In the genomic region with DNA sequence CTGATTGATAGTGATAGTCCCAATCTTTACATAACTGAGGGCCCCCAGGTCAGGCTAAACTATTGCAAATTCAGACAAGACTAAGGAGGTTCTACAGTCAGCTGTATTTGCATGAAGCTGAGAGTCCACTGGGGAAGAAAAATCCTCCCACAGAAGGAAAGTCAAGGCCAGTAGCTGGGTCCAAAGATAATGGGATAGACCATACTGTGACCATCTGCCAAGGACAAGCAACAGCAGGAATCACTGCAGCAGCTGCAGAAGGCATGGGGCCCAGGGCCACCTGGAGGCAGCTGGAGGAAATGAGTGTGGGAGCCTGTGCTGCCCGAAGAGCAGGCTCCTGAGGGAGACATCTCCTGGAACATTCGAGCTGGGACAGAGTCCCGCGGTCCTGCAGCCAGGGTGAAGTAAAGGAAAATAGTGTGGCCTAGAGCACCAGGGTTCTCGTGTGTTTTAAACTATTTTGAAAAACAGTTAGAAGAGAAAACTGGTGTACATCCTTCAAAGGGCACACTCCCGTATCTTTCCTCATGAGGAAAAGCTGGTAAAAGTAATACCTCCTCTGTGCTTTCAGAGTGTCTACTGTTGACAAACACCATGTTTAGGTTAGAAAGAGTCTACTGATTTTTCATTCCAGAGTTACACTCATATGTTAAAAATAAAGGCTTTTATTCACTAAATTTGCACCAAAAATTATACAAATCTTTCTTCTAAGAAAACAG, we compare ENCODE assay signal across 1 cellular context.
TF ChIP-seq lines count a peak whose summit lies in the region.

No MANE protein-coding gene starts in this region.

TF ChIP-seq in K562, 482 proteins besides CTCF, POLR2A, EP300 and RAD21 (continued from another document):
- TF ChIP-seq, protein P1, sequence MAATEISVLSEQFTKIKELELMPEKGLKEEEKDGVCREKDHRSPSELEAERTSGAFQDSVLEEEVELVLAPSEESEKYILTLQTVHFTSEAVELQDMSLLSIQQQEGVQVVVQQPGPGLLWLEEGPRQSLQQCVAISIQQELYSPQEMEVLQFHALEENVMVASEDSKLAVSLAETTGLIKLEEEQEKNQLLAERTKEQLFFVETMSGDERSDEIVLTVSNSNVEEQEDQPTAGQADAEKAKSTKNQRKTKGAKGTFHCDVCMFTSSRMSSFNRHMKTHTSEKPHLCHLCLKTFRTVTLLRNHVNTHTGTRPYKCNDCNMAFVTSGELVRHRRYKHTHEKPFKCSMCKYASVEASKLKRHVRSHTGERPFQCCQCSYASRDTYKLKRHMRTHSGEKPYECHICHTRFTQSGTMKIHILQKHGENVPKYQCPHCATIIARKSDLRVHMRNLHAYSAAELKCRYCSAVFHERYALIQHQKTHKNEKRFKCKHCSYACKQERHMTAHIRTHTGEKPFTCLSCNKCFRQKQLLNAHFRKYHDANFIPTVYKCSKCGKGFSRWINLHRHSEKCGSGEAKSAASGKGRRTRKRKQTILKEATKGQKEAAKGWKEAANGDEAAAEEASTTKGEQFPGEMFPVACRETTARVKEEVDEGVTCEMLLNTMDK (IDR thresholded peaks at IDR 0.05; ENCODE audit: borderline replicate concordance, insufficient read depth, low read depth, low read length, poor library complexity, severe bottlenecking) = peak; percentile 22
- TF ChIP-seq, protein P2, sequence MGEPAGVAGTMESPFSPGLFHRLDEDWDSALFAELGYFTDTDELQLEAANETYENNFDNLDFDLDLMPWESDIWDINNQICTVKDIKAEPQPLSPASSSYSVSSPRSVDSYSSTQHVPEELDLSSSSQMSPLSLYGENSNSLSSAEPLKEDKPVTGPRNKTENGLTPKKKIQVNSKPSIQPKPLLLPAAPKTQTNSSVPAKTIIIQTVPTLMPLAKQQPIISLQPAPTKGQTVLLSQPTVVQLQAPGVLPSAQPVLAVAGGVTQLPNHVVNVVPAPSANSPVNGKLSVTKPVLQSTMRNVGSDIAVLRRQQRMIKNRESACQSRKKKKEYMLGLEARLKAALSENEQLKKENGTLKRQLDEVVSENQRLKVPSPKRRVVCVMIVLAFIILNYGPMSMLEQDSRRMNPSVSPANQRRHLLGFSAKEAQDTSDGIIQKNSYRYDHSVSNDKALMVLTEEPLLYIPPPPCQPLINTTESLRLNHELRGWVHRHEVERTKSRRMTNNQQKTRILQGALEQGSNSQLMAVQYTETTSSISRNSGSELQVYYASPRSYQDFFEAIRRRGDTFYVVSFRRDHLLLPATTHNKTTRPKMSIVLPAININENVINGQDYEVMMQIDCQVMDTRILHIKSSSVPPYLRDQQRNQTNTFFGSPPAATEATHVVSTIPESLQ (CRISPR knock-in tag; IDR thresholded peaks at IDR 0.05) = no peak
- TF ChIP-seq GTF2E2 (tag; IDR thresholded peaks at IDR 0.05) (no peak), SMAD4 (CRISPR knock-in tag; conservative IDR thresholded peaks at IDR 0.05) (0 out of 2 replicates have a peak, but pooled peaks have one; percentile 36), CHCHD3 (CRISPR knock-in tag; IDR thresholded peaks at IDR 0.05) (no peak), HDAC3 (IDR thresholded peaks at IDR 0.05; ENCODE audit: borderline replicate concordance, partially characterized antibody) (no peak), NFYB (IDR thresholded peaks at IDR 0.05; ENCODE audit: extremely low read depth, insufficient read length) (no peak), PHF21A (IDR thresholded peaks at IDR 0.05; ENCODE audit: borderline replicate concordance, low read depth) (0 out of 2 replicates have a peak, but pooled peaks have one; percentile 16), EP400 (IDR thresholded peaks at IDR 0.05) (no peak), PRMT5 (CRISPR knock-in tag; IDR thresholded peaks at IDR 0.05) (no peak), ZNF79 (CRISPR knock-in tag; IDR thresholded peaks at IDR 0.05; ENCODE audit: low read depth) (no peak), HDAC2 (IDR thresholded peaks at IDR 0.05) (peak; percentile 60; the same call in 1 of the 2 replicates), ZC3H11A (IDR thresholded peaks at IDR 0.05; ENCODE audit: low read depth, low read length) (no peak), HNRNPLL (IDR thresholded peaks at IDR 0.05; ENCODE audit: low read depth, low read length, poor library complexity, severe bottlenecking) (no peak), TGIF2 (CRISPR knock-in tag; IDR thresholded peaks at IDR 0.05) (no peak), TCF7L2 (IDR thresholded peaks at IDR 0.05; ENCODE audit: low read depth, low read length) (no peak), SAFB (IDR thresholded peaks at IDR 0.05; ENCODE audit: borderline replicate concordance, low read depth, low read length) (no peak), ELF2 (CRISPR knock-in tag; IDR thresholded peaks at IDR 0.05) (no peak), ERF (CRISPR knock-in tag; IDR thresholded peaks at IDR 0.05) (no peak), HDAC1 (IDR thresholded peaks at IDR 0.05) (peak in 1 of 2 experiments; percentile 44; a peak in 1 of 4 replicates), FOS (IDR thresholded peaks at IDR 0.05; ENCODE audit: extremely low read depth, insufficient read length) (no peak), FOXA3 (CRISPR knock-in tag; conservative IDR thresholded peaks at IDR 0.05 in 1 of 2, IDR thresholded peaks at IDR 0.05 in 1 of 2) (no peak), ZNF175 (CRISPR knock-in tag; IDR thresholded peaks at IDR 0.05; ENCODE audit: low read depth) (no peak), ZNF436 (CRISPR knock-in tag; IDR thresholded peaks at IDR 0.05) (no peak), PHB2 (IDR thresholded peaks at IDR 0.05; ENCODE audit: low read depth) (no peak)
- TF ChIP-seq, protein P3, sequence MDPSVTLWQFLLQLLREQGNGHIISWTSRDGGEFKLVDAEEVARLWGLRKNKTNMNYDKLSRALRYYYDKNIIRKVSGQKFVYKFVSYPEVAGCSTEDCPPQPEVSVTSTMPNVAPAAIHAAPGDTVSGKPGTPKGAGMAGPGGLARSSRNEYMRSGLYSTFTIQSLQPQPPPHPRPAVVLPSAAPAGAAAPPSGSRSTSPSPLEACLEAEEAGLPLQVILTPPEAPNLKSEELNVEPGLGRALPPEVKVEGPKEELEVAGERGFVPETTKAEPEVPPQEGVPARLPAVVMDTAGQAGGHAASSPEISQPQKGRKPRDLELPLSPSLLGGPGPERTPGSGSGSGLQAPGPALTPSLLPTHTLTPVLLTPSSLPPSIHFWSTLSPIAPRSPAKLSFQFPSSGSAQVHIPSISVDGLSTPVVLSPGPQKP (CRISPR knock-in tag; IDR thresholded peaks at IDR 0.05) = no peak
- TF ChIP-seq, protein P4, sequence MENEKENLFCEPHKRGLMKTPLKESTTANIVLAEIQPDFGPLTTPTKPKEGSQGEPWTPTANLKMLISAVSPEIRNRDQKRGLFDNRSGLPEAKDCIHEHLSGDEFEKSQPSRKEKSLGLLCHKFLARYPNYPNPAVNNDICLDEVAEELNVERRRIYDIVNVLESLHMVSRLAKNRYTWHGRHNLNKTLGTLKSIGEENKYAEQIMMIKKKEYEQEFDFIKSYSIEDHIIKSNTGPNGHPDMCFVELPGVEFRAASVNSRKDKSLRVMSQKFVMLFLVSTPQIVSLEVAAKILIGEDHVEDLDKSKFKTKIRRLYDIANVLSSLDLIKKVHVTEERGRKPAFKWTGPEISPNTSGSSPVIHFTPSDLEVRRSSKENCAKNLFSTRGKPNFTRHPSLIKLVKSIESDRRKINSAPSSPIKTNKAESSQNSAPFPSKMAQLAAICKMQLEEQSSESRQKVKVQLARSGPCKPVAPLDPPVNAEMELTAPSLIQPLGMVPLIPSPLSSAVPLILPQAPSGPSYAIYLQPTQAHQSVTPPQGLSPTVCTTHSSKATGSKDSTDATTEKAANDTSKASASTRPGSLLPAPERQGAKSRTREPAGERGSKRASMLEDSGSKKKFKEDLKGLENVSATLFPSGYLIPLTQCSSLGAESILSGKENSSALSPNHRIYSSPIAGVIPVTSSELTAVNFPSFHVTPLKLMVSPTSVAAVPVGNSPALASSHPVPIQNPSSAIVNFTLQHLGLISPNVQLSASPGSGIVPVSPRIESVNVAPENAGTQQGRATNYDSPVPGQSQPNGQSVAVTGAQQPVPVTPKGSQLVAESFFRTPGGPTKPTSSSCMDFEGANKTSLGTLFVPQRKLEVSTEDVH (IDR thresholded peaks at IDR 0.05; ENCODE audit: low read depth, partially characterized antibody) = no peak
- TF ChIP-seq, protein P5, sequence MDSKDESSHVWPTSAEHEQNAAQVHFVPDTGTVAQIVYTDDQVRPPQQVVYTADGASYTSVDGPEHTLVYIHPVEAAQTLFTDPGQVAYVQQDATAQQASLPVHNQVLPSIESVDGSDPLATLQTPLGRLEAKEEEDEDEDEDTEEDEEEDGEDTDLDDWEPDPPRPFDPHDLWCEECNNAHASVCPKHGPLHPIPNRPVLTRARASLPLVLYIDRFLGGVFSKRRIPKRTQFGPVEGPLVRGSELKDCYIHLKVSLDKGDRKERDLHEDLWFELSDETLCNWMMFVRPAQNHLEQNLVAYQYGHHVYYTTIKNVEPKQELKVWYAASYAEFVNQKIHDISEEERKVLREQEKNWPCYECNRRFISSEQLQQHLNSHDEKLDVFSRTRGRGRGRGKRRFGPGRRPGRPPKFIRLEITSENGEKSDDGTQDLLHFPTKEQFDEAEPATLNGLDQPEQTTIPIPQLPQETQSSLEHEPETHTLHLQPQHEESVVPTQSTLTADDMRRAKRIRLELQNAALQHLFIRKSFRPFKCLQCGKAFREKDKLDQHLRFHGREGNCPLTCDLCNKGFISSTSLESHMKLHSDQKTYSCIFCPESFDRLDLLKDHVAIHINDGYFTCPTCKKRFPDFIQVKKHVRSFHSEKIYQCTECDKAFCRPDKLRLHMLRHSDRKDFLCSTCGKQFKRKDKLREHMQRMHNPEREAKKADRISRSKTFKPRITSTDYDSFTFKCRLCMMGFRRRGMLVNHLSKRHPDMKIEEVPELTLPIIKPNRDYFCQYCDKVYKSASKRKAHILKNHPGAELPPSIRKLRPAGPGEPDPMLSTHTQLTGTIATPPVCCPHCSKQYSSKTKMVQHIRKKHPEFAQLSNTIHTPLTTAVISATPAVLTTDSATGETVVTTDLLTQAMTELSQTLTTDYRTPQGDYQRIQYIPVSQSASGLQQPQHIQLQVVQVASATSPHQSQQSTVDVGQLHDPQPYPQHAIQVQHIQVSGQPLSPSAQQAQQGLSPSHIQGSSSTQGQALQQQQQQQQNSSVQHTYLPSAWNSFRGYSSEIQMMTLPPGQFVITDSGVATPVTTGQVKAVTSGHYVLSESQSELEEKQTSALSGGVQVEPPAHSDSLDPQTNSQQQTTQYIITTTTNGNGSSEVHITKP (IDR thresholded peaks at IDR 0.05; ENCODE audit: partially characterized antibody) = no peak
